In genomic region chr12:120240495-120240833, GRCh38 we compare ENCODE assay signal across 16 cellular contexts. TPM values are rescaled to one million over a fixed set of nuclear protein-coding genes. Genes with fewer than 3 reads are reported as not detected.
DNase-seq lines count a peak whose midpoint lies in the region; ATAC-seq, FAIRE-seq and TF ChIP-seq lines count a peak whose summit lies in the region.
"Had no signal": no experiment of that assay in that cellular context is flagged by ENCODE, and none has a peak within 500 bp of the region (broad histone marks: within the 10 kb centered on the region; RNA-seq: fewer than 3 reads in every experiment).

No MANE protein-coding gene starts in this region.

- no peak for TF ChIP-seq EP300 in K562 (IDR thresholded peaks at IDR 0.05; ENCODE audit: low read length)

- no peak for TF ChIP-seq POLR2A in K562 (conservative IDR thresholded peaks at IDR 0.05)

- H3K27ac Mint-ChIP-seq in CD4-positive, alpha-beta memory T cell, result peak overlapping the region in 6 of 7 donors; percentile 70 to 83 (median 73)
- peak overlapping the region in 1 of 2 donors; percentile 35 for H3K27ac Mint-ChIP-seq in stimulated activated naive CD8-positive, alpha-beta T cell treated with anti-CD3 and anti-CD28 coated beads, Interleukin-15, amount 100 ng/mL, for 72 hours
- H3K27ac Mint-ChIP-seq: memory B cell had no signal

- H3K9me3 Mint-ChIP-seq in CD4-positive, alpha-beta memory T cell, result peaks cover 0 to 3% (median 0%) of the 10 kb centered on the region in 8 donors
- no peaks in the 10 kb centered on the region for H3K9me3 Mint-ChIP-seq in stimulated activated naive CD8-positive, alpha-beta T cell treated with anti-CD3 and anti-CD28 coated beads, Interleukin-15, amount 100 ng/mL, for 72 hours
- H3K9me3 Mint-ChIP-seq: memory B cell had no signal

- H3K9me3 ChIP-seq in CD4-positive, alpha-beta memory T cell (ENCODE audit: control insufficient read depth in 1 of 2, low read length in 2 of 2), result no peaks in the 10 kb centered on the region
- H3K9me3 ChIP-seq in K562 (replicated peaks; ENCODE audit: control insufficient read depth, insufficient read depth, low read depth, low read length), result no peaks in the 10 kb centered on the region
- no peaks in the 10 kb centered on the region for H3K9me3 ChIP-seq in right cardiac atrium (ENCODE audit: control insufficient read depth, low read length)
- no peaks in the 10 kb centered on the region for H3K9me3 ChIP-seq in psoas muscle
- H3K9me3 ChIP-seq: ovary had no signal

- H3K27me3 Mint-ChIP-seq in CD4-positive, alpha-beta memory T cell, result no peaks in the 10 kb centered on the region
- H3K27me3 Mint-ChIP-seq in stimulated activated naive CD8-positive, alpha-beta T cell treated with anti-CD3 and anti-CD28 coated beads, Interleukin-15, amount 100 ng/mL, for 72 hours, result no peaks in the 10 kb centered on the region

- peaks cover 87% of the 10 kb centered on the region for H3K4me1 ChIP-seq in CD4-positive, alpha-beta memory T cell (ENCODE audit: insufficient read depth, low read length)
- H3K4me1 ChIP-seq in K562 (replicated peaks in 1 of 2; ENCODE audit: control insufficient read depth in 2 of 2, insufficient read depth in 2 of 2, low read length in 2 of 2) (peaks cover 36 to 38% of the 10 kb centered on the region in 2 experiments), right cardiac atrium (ENCODE audit: control insufficient read depth, insufficient read depth, low read length) (peaks cover 59% of the 10 kb centered on the region), psoas muscle (peaks cover 92% of the 10 kb centered on the region)

- 70% methylated on average over 5 of the region's 5 CpGs for WGBS in K562 (ENCODE audit: insufficient coverage, low coverage, missing lambda C conversion rate)
- 58% methylated on average over 5 of the region's 5 CpGs for WGBS in right cardiac atrium
- WGBS in psoas muscle, 3 donors, result 15 to 18% (median 16%) methylated on average over 5 of the region's 5 CpGs

- no peak overlapping the region for H3K4me3 ChIP-seq in CD4-positive, alpha-beta memory T cell (ENCODE audit: low read length in 2 of 2)
- H3K4me3 ChIP-seq in K562 (no peak overlapping the region), right cardiac atrium (ENCODE audit: low read length) (no peak overlapping the region), psoas muscle (no peak overlapping the region)
- H3K4me3 ChIP-seq: ovary had no signal

- H3K79me2 ChIP-seq in K562 (ENCODE audit: control insufficient read depth, insufficient read depth, low read length), result peaks cover 29% of the 10 kb centered on the region

- no peak for DNase-seq in CD4-positive, alpha-beta memory T cell
- DNase-seq in K562 (ENCODE audit: extremely low read depth in 1 of 4, low spot score in 3 of 4) (no peak), right cardiac atrium (peak in 1 of 3 donors; percentile 52), psoas muscle (no peak), caudate nucleus (lab: John Stamatoyannopoulos, UW) (no peak)
- no peak for DNase-seq in stimulated activated naive CD8-positive, alpha-beta T cell treated with anti-CD3 and anti-CD28 coated beads, Interleukin-15, amount 100 ng/mL, for 72 hours
- DNase-seq: activated CD4-positive, alpha-beta T cell treated with anti-CD3 and anti-CD28 coated beads for 48 hours; DMS53; NCI-H187 treated with DMSO at 0.1 percent for 48 hours; NCI-H748 treated with DMSO at 0.1 percent for 48 hours; ovary; stimulated activated CD8-positive, alpha-beta memory T cell treated with anti-CD3 and anti-CD28 coated beads, Interleukin-4, amount 100 ng/mL, for 48 hours; T-helper 9 cell had no signal

- TF ChIP-seq RAD21 in K562 (CRISPR knock-in tag; conservative IDR thresholded peaks at IDR 0.05 in 1 of 2, IDR thresholded peaks at IDR 0.05 in 1 of 2), result no peak

- CTCF ChIA-PET in CD4-positive, alpha-beta memory T cell (lab: Charles Lee; ENCODE audit: partially characterized antibody), result interaction anchor here (1.1 to 32.3 kb wide), 6 partner anchors 8 to 51 kb away, joined by 4 to 1075 read pairs (median 6); partner anchors contain the start of genes PXN, RNU4-2 and RPLP0
- CTCF ChIA-PET in K562 (lab: Yijun Ruan, JAX; ENCODE audit: low intra/inter-chr PET ratio), result no interaction called here

- no peak overlapping the region for H3K27ac ChIP-seq in CD4-positive, alpha-beta memory T cell (ENCODE audit: low read depth, low read length)
- H3K27ac ChIP-seq in K562 (ENCODE audit: extremely low read depth, low read depth, low read length), result no peak overlapping the region
- peak overlapping the region; percentile 22 for H3K27ac ChIP-seq in right cardiac atrium (ENCODE audit: low read length)
- peak overlapping the region; percentile 99 for H3K27ac ChIP-seq in psoas muscle
- H3K27ac ChIP-seq in caudate nucleus (ENCODE audit: low read depth, low read length), result no peak overlapping the region
- H3K27ac ChIP-seq: ovary had no signal

- FAIRE-seq in K562 (lab: Jason Lieb, UNC), result no peak

- H2AFZ ChIP-seq in K562 (ENCODE audit: low read depth, low read length), result no peak overlapping the region

- ATAC-seq in K562 (no peak), right cardiac atrium (no peak), psoas muscle (peak in 1 of 4 donors; percentile 25), HG03139 (IDR thresholded peaks at IDR 0.05; ENCODE audit: unreplicated experiment) (no peak), HG03039 (IDR thresholded peaks at IDR 0.05; ENCODE audit: unreplicated experiment) (no peak)
- no peak for ATAC-seq in stimulated activated naive CD8-positive, alpha-beta T cell treated with anti-CD3 and anti-CD28 coated beads, Interleukin-15, amount 100 ng/mL, for 72 hours

- intact Hi-C loops in CD4-positive, alpha-beta memory T cell (cut with micrococcal nuclease), result no loop called here
- intact Hi-C loops in K562 (cut with micrococcal nuclease) (no loop called here), right cardiac atrium (cut with DNase I) (no loop called here), psoas muscle (cut with DNase I) (no loop called here)

- no peaks in the 10 kb centered on the region for H3K27me3 ChIP-seq in CD4-positive, alpha-beta memory T cell (ENCODE audit: insufficient read depth, low read length)
- H3K27me3 ChIP-seq in K562 (ENCODE audit: control insufficient read depth in 2 of 2, insufficient read depth in 2 of 2, low read length in 2 of 2) (no peaks in the 10 kb centered on the region), right cardiac atrium (ENCODE audit: control insufficient read depth, insufficient read depth) (no peaks in the 10 kb centered on the region), psoas muscle (ENCODE audit: insufficient read depth in 3 of 3, low read length in 2 of 3) (no peaks in the 10 kb centered on the region)
- H3K27me3 ChIP-seq: ovary had no signal

- peak overlapping the region in 1 of 2 experiments; percentile 17; a peak in 1 of 4 replicates for H3K9ac ChIP-seq in K562 (ENCODE audit: insufficient read depth in 1 of 2, low read depth in 2 of 2, low read length in 2 of 2)

- H3K4me3 Mint-ChIP-seq in CD4-positive, alpha-beta memory T cell, result peak overlapping the region in 6 of 8 donors; percentile 17 to 69 (median 28)
- no peak overlapping the region for H3K4me3 Mint-ChIP-seq in stimulated activated naive CD8-positive, alpha-beta T cell treated with anti-CD3 and anti-CD28 coated beads, Interleukin-15, amount 100 ng/mL, for 72 hours
- H3K4me3 Mint-ChIP-seq: memory B cell had no signal

- POLR2A ChIA-PET in CD4-positive, alpha-beta memory T cell (lab: Charles Lee; ENCODE audit: partially characterized antibody), result interaction anchor here (1.6 to 7.5 kb wide), 7 partner anchors 9 to 51 kb away, joined by 8 to 82 read pairs (median 26); partner anchors contain the start of genes PXN, RNU4-1, RNU4-2 and RPLP0
- POLR2A ChIA-PET in K562 (lab: Yijun Ruan, JAX), result interaction anchor here (0.6 to 7.1 kb wide), 5 partner anchors 9 to 179 kb away, joined by 3 to 63 read pairs (median 16); partner anchors contain the start of genes RNU4-1, RNU4-2 and RPLP0

- no peaks in the 10 kb centered on the region for H3K36me3 ChIP-seq in CD4-positive, alpha-beta memory T cell (ENCODE audit: insufficient read depth, low read length)
- H3K36me3 ChIP-seq in K562 (ENCODE audit: control insufficient read depth, insufficient read depth, low read length) (peaks cover 5% of the 10 kb centered on the region; the same call in 1 of the 3 replicates), psoas muscle (ENCODE audit: insufficient read depth in 1 of 2, low read depth in 1 of 2) (peaks cover 0 to 3% of the 10 kb centered on the region in 2 donors)
- H3K36me3 ChIP-seq: ovary had no signal

- no TSS peak for BruUV-seq in K562 (replicated peaks; lab: Mats Ljungman, UMichigan)

- H3K36me3 Mint-ChIP-seq in CD4-positive, alpha-beta memory T cell, result peaks cover 14 to 33% of the 10 kb centered on the region in 2 donors
- H3K36me3 Mint-ChIP-seq: memory B cell had no signal

- no peak overlapping the region for H3K4me2 ChIP-seq in K562 (ENCODE audit: insufficient read depth, low read length)

- H3K9me1 ChIP-seq in K562 (ENCODE audit: control insufficient read depth, insufficient read depth, low read length), result peaks cover 13% of the 10 kb centered on the region

- peaks cover 49 to 91% (median 72%) of the 10 kb centered on the region in 4 donors for H3K4me1 Mint-ChIP-seq in CD4-positive, alpha-beta memory T cell
- peaks cover 53% of the 10 kb centered on the region for H3K4me1 Mint-ChIP-seq in stimulated activated naive CD8-positive, alpha-beta T cell treated with anti-CD3 and anti-CD28 coated beads, Interleukin-15, amount 100 ng/mL, for 72 hours

- in situ Hi-C loops in K562 (cut with MboI), result no loop called here

- no peak for TF ChIP-seq CTCF in K562 (IDR thresholded peaks at IDR 0.05 in 2 of 3, conservative IDR thresholded peaks at IDR 0.05 in 1 of 3; ENCODE audit: insufficient read depth in 2 of 3, low read depth in 1 of 3, low read length in 3 of 3)
- TF ChIP-seq CTCF in psoas muscle (IDR thresholded peaks at IDR 0.05), result no peak

- peaks cover 48% of the 10 kb centered on the region for H4K20me1 ChIP-seq in K562 (replicated peaks; ENCODE audit: control insufficient read depth, insufficient read depth, low read length)

RNA-seq across cellular contexts. Expression of gene PXN, which starts 25.1 kb away (rescaled TPM):
- 100 to 1,000 TPM; 108 to 126 TPM for total RNA-seq in CD4-positive, alpha-beta memory T cell
- 100 to 1,000 TPM in 1 of 2 donors, 10 to 100 TPM in 1; 81.7 to 115 TPM for polyA plus RNA-seq in CD4-positive, alpha-beta memory T cell
- total RNA-seq in K562 (2011; cell fraction: chromatin; rRNA removed; ENCODE audit: low replicate concordance), result 70.6 and 142 TPM in 2 replicates
- total RNA-seq in K562 (2011; cell fraction: nucleolus; rRNA removed), result 45.5 and 48.2 TPM in 2 replicates
- 51.8 and 52.7 TPM in 2 replicates for total RNA-seq in K562 (2011; cell fraction: nucleoplasm; rRNA removed)
- total RNA-seq in K562 (2014; rRNA removed) (18.6 and 22.7 TPM in 2 replicates), K562 (2014; rRNA removed; fragmentation: Illumina TruSeq; extraction: Trizol) (13.1 and 16.4 TPM in 2 replicates), K562 (2015; rRNA removed; fragmentation: Illumina TruSeq; extraction: Trizol) (13.5 and 14.2 TPM in 2 replicates), K562 (2021) (66.6 and 74.1 TPM in 2 replicates), right cardiac atrium (10 to 100 TPM; 67.8 to 89.8 (median 80.2) TPM), psoas muscle (100 to 1,000 TPM in 2 of 4 donors, 10 to 100 TPM in 2; 67.6 to 166 (median 106) TPM)
- polyA plus RNA-seq in K562 (2011; rRNA removed) (28.6 and 44.1 TPM in 2 replicates), K562 (2014; fragmentation: Illumina TruSeq; extraction: Trizol) (64.7 and 71.8 TPM in 2 replicates), K562 (2014; fragmentation: Nextera tagmentation; extraction: Ambion mirVana) (1 to 10 TPM; 4.0 to 4.8 TPM), K562 (2014; rRNA removed) (40.7 and 42.2 TPM in 2 replicates), right cardiac atrium (77.3 TPM), psoas muscle (100 to 1,000 TPM in 1 of 3 donors, 10 to 100 TPM in 2; 64.7 to 147 (median 96.2) TPM)
- 31.5 and 36.7 TPM in 2 replicates for polyA plus RNA-seq in K562 (2011; cell fraction: cytosol; rRNA removed)
- polyA plus RNA-seq in K562 (2011; cell fraction: nucleus; rRNA removed), result 43.4 and 76.1 TPM in 2 replicates
- polyA plus RNA-seq in K562 (2012), result 59.0 and 70.2 TPM in 2 replicates
- polyA minus RNA-seq in K562 (2011; rRNA and poly(A)+ RNA removed), result 19.9 and 22.3 TPM in 2 replicates
- polyA minus RNA-seq in K562 (2011; cell fraction: cytosol; rRNA and poly(A)+ RNA removed), result 16.7 and 38.8 TPM in 2 replicates
- polyA minus RNA-seq in K562 (2011; cell fraction: nucleus; rRNA and poly(A)+ RNA removed), result 12.4 and 19.8 TPM in 2 replicates

RNA-seq across cellular contexts. Expression of gene RPLP0, which starts 39.6 kb away (rescaled TPM):
- 1,000 to 10,000 TPM; 1,817 to 1,965 TPM for total RNA-seq in CD4-positive, alpha-beta memory T cell
- polyA plus RNA-seq in CD4-positive, alpha-beta memory T cell, result 1,000 to 10,000 TPM; 1,342 to 2,125 TPM
- 1,112 and 2,318 TPM in 2 replicates for total RNA-seq in K562 (2011; cell fraction: chromatin; rRNA removed; ENCODE audit: low replicate concordance)
- 2,659 and 3,037 TPM in 2 replicates for total RNA-seq in K562 (2011; cell fraction: nucleolus; rRNA removed)
- total RNA-seq in K562 (2011; cell fraction: nucleoplasm; rRNA removed), result 2,953 and 5,147 TPM in 2 replicates
- total RNA-seq in K562 (2014; rRNA removed) (4,900 and 6,436 TPM in 2 replicates), K562 (2014; rRNA removed; fragmentation: Illumina TruSeq; extraction: Trizol) (3,191 and 3,833 TPM in 2 replicates), K562 (2015; rRNA removed; fragmentation: Illumina TruSeq; extraction: Trizol) (3,802 and 3,820 TPM in 2 replicates), K562 (2021) (3,845 and 4,075 TPM in 2 replicates), right cardiac atrium (1,000 to 10,000 TPM in 1 of 4 donors, 100 to 1,000 TPM in 3; 800 to 1,173 (median 979) TPM), psoas muscle (1,000 to 10,000 TPM in 3 of 4 donors, 100 to 1,000 TPM in 1; 662 to 1,479 (median 1,333) TPM)
- polyA plus RNA-seq in K562 (2011; rRNA removed) (7,931 and 10,886 TPM in 2 replicates), K562 (2014; fragmentation: Illumina TruSeq; extraction: Trizol) (5,372 and 5,510 TPM in 2 replicates), K562 (2014; fragmentation: Nextera tagmentation; extraction: Ambion mirVana) (1,000 to 10,000 TPM; 6,875 to 7,674 TPM), K562 (2014; rRNA removed) (6,483 and 6,682 TPM in 2 replicates), right cardiac atrium (1,119 TPM), psoas muscle (1,000 to 10,000 TPM; 2,571 to 2,845 (median 2,673) TPM)
- 11,423 and 15,718 TPM in 2 replicates for polyA plus RNA-seq in K562 (2011; cell fraction: cytosol; rRNA removed)
- polyA plus RNA-seq in K562 (2011; cell fraction: nucleus; rRNA removed), result 3,653 and 4,979 TPM in 2 replicates
- 4,990 and 8,357 TPM in 2 replicates for polyA plus RNA-seq in K562 (2012)
- 5,001 and 5,431 TPM in 2 replicates for polyA minus RNA-seq in K562 (2011; rRNA and poly(A)+ RNA removed)
- polyA minus RNA-seq in K562 (2011; cell fraction: cytosol; rRNA and poly(A)+ RNA removed), result 2,569 and 3,110 TPM in 2 replicates
- polyA minus RNA-seq in K562 (2011; cell fraction: nucleus; rRNA and poly(A)+ RNA removed), result 738 and 1,257 TPM in 2 replicates

RNA-seq across cellular contexts. Expression of gene GCN1, which starts 45.9 kb away (rescaled TPM):
- 100 to 1,000 TPM; 127 to 132 TPM for total RNA-seq in CD4-positive, alpha-beta memory T cell
- polyA plus RNA-seq in CD4-positive, alpha-beta memory T cell, result 10 to 100 TPM; 13.9 to 29.6 TPM
- 689 and 1,391 TPM in 2 replicates for total RNA-seq in K562 (2011; cell fraction: chromatin; rRNA removed; ENCODE audit: low replicate concordance)
- total RNA-seq in K562 (2011; cell fraction: nucleolus; rRNA removed), result 533 and 578 TPM in 2 replicates
- 336 and 477 TPM in 2 replicates for total RNA-seq in K562 (2011; cell fraction: nucleoplasm; rRNA removed)
- total RNA-seq in K562 (2014; rRNA removed) (96.4 and 124 TPM in 2 replicates), K562 (2014; rRNA removed; fragmentation: Illumina TruSeq; extraction: Trizol) (48.2 and 49.7 TPM in 2 replicates), K562 (2015; rRNA removed; fragmentation: Illumina TruSeq; extraction: Trizol) (51.5 and 54.4 TPM in 2 replicates), K562 (2021) (172 and 190 TPM in 2 replicates), right cardiac atrium (10 to 100 TPM; 32.9 to 41.4 (median 35.5) TPM), psoas muscle (10 to 100 TPM; 63.1 to 80.9 (median 68.6) TPM)
- polyA plus RNA-seq in K562 (2011; rRNA removed) (51.7 and 78.4 TPM in 2 replicates), K562 (2014; fragmentation: Illumina TruSeq; extraction: Trizol) (81.4 and 108 TPM in 2 replicates), K562 (2014; fragmentation: Nextera tagmentation; extraction: Ambion mirVana) (10 to 100 TPM; 11.9 to 18.2 TPM), K562 (2014; rRNA removed) (78.4 and 94.0 TPM in 2 replicates), right cardiac atrium (10.6 TPM), psoas muscle (10 to 100 TPM; 19.6 to 55.7 (median 43.2) TPM)
- 52.9 and 58.6 TPM in 2 replicates for polyA plus RNA-seq in K562 (2011; cell fraction: cytosol; rRNA removed)
- polyA plus RNA-seq in K562 (2011; cell fraction: nucleus; rRNA removed), result 319 and 415 TPM in 2 replicates
- polyA plus RNA-seq in K562 (2012), result 82.4 and 85.4 TPM in 2 replicates
- polyA minus RNA-seq in K562 (2011; rRNA and poly(A)+ RNA removed), result 168 and 179 TPM in 2 replicates
- polyA minus RNA-seq in K562 (2011; cell fraction: cytosol; rRNA and poly(A)+ RNA removed), result 131 and 132 TPM in 2 replicates
- 176 and 241 TPM in 2 replicates for polyA minus RNA-seq in K562 (2011; cell fraction: nucleus; rRNA and poly(A)+ RNA removed)

RNA-seq across cellular contexts. Expression of gene RNU4-2, which starts 51.2 kb away (rescaled TPM):
- over 10,000 TPM in 1 of 2 experiments, 1,000 to 10,000 TPM in 1; 8,627 to 11,547 TPM for total RNA-seq in CD4-positive, alpha-beta memory T cell
- polyA plus RNA-seq in CD4-positive, alpha-beta memory T cell, result not detected
- under 0.01 TPM in 2 replicates for total RNA-seq in K562 (2011; cell fraction: chromatin; rRNA removed; ENCODE audit: low replicate concordance)
- total RNA-seq in K562 (2011; cell fraction: nucleolus; rRNA removed), result under 0.01 TPM in 2 replicates
- total RNA-seq in K562 (2011; cell fraction: nucleoplasm; rRNA removed), result under 0.01 TPM in 2 replicates
- under 0.01 TPM in 2 replicates for total RNA-seq in K562 (2014; rRNA removed)
- total RNA-seq in K562 (2014; rRNA removed; fragmentation: Illumina TruSeq; extraction: Trizol), result 25,223 and 25,496 TPM in 2 replicates
- 12,048 and 12,298 TPM in 2 replicates for total RNA-seq in K562 (2015; rRNA removed; fragmentation: Illumina TruSeq; extraction: Trizol)
- total RNA-seq in K562 (2021), result 3,537 and 4,682 TPM in 2 replicates
- polyA plus RNA-seq in K562 (2011; rRNA removed), result under 0.01 TPM in 1 of 2 replicates, not detected in the other
- under 0.01 TPM in 2 replicates for polyA plus RNA-seq in K562 (2011; cell fraction: cytosol; rRNA removed)
- under 0.01 TPM in 2 replicates for polyA plus RNA-seq in K562 (2011; cell fraction: nucleus; rRNA removed)
- 413 TPM in 1 of 2 replicates, not detected in the other for polyA plus RNA-seq in K562 (2012)
- polyA plus RNA-seq in K562 (2014; fragmentation: Illumina TruSeq; extraction: Trizol), result not detected in 2 replicates
- not detected for polyA plus RNA-seq in K562 (2014; fragmentation: Nextera tagmentation; extraction: Ambion mirVana)
- polyA plus RNA-seq in K562 (2014; rRNA removed), result not detected in 2 replicates
- polyA minus RNA-seq in K562 (2011; rRNA and poly(A)+ RNA removed), result 22,641 and 27,760 TPM in 2 replicates
- polyA minus RNA-seq in K562 (2011; cell fraction: cytosol; rRNA and poly(A)+ RNA removed), result 52,716 and 68,347 TPM in 2 replicates
- under 0.01 TPM in 2 replicates for polyA minus RNA-seq in K562 (2011; cell fraction: nucleus; rRNA and poly(A)+ RNA removed)
- total RNA-seq in right cardiac atrium, result over 10,000 TPM; 12,754 to 31,201 (median 26,788) TPM
- polyA plus RNA-seq in right cardiac atrium, result not detected
- total RNA-seq in psoas muscle, result over 10,000 TPM in 3 of 4 donors, 1,000 to 10,000 TPM in 1; 9,511 to 17,387 (median 16,401) TPM
- polyA plus RNA-seq in psoas muscle, result not detected
- polyA plus RNA-seq: ovary had no signal

RNA-seq across cellular contexts. Expression of gene RNU4-1, which starts 52.6 kb away (rescaled TPM):
- total RNA-seq in CD4-positive, alpha-beta memory T cell, result 1,000 to 10,000 TPM in 1 of 2 experiments, 100 to 1,000 TPM in 1; 925 to 1,200 TPM
- not detected for polyA plus RNA-seq in CD4-positive, alpha-beta memory T cell
- under 0.01 TPM in 2 replicates for total RNA-seq in K562 (2011; cell fraction: chromatin; rRNA removed; ENCODE audit: low replicate concordance)
- total RNA-seq in K562 (2011; cell fraction: nucleolus; rRNA removed), result under 0.01 TPM in 2 replicates
- under 0.01 TPM in 2 replicates for total RNA-seq in K562 (2011; cell fraction: nucleoplasm; rRNA removed)
- total RNA-seq in K562 (2014; rRNA removed) (under 0.01 TPM in 2 replicates), K562 (2014; rRNA removed; fragmentation: Illumina TruSeq; extraction: Trizol) (19,719 and 20,874 TPM in 2 replicates), K562 (2015; rRNA removed; fragmentation: Illumina TruSeq; extraction: Trizol) (10,612 and 10,827 TPM in 2 replicates), K562 (2021) (3,001 and 3,563 TPM in 2 replicates), right cardiac atrium (1,000 to 10,000 TPM; 1,094 to 5,230 (median 2,674) TPM), psoas muscle (1,000 to 10,000 TPM; 1,144 to 3,144 (median 2,601) TPM)
- polyA plus RNA-seq in K562 (2011; rRNA removed) (under 0.01 TPM in 2 replicates), K562 (2014; fragmentation: Illumina TruSeq; extraction: Trizol) (not detected in 2 replicates), K562 (2014; fragmentation: Nextera tagmentation; extraction: Ambion mirVana) (not detected), K562 (2014; rRNA removed) (not detected in 2 replicates), right cardiac atrium (not detected), psoas muscle (not detected)
- polyA plus RNA-seq in K562 (2011; cell fraction: cytosol; rRNA removed), result under 0.01 TPM in 1 of 2 replicates, not detected in the other
- polyA plus RNA-seq in K562 (2011; cell fraction: nucleus; rRNA removed), result under 0.01 TPM in 2 replicates
- polyA plus RNA-seq in K562 (2012), result 195 TPM in 1 of 2 replicates, not detected in the other
- 15,789 and 16,657 TPM in 2 replicates for polyA minus RNA-seq in K562 (2011; rRNA and poly(A)+ RNA removed)
- 57,407 and 78,930 TPM in 2 replicates for polyA minus RNA-seq in K562 (2011; cell fraction: cytosol; rRNA and poly(A)+ RNA removed)
- under 0.01 TPM in 2 replicates for polyA minus RNA-seq in K562 (2011; cell fraction: nucleus; rRNA and poly(A)+ RNA removed)
- polyA plus RNA-seq: ovary had no signal

Comparison
In these comparisons a context has a peak if more than half of its experiments do, and no peak if none do; other contexts are left out.
1. H3K27ac ChIP-seq: peak in right cardiac atrium (single experiment) and psoas muscle (single experiment); none in CD4-positive, alpha-beta memory T cell (single experiment), K562 (single experiment) and caudate nucleus (single experiment).
2. H3K4me3 Mint-ChIP-seq: peak in CD4-positive, alpha-beta memory T cell (6 of 8); none in stimulated activated naive CD8-positive, alpha-beta T cell treated with anti-CD3 and anti-CD28 coated beads, Interleukin-15, amount 100 ng/mL, for 72 hours (0 of 2).